In the genomic region with DNA sequence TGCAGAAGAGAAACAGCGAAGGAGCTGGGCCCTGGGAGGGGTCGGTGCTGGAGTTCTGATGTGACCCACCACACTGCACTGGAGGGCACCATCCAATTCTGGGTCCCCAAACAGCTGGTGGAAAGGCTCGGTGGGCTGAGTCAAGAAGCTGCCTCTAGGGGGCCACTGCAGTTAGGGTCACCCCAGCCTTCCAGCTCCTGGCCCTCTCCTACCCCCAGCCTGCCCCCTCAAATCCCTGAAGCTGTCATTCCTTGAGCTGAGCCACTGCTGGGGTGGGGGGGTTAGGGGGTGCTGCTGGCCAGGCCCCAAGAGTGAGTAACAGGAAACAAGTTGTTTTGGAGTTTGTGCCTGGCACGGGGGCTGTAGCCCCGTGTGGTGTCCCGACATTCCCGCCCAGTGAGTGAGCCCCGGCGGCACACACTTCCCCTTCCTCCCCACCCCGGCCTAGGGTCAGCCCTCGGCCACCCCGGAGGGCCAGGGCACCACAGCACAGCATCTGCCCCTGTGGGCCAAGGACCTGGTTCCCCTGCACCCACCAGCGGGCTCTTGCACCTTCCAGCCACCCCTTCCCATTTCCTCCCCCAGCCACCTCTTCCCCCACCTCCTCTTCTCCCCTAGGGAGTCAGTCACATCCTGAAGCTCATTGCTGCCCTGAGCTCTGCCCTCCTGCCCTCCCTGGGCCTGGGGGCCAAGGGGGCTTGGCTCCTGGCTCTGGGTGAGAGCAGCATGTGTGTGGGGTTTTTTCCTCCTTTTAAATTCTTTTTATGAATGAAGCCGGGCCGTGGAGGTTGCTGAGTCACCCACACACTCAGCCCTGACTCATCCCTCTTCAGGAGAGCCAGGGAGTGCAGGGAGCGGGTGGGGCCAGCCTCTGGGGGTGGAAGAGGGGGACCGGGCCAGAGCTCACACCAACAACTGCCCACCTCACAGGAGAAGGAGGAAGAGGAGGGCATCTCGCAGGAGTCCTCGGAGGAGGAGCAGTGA, we compare ENCODE assay signal across 1 cellular context.
A peak's percentile ranks its signal among the peaks of the same experiment; 100 is the strongest.
TF ChIP-seq lines count a peak whose summit lies in the region.

No MANE protein-coding gene starts in this region.

TF ChIP-seq in K562, 482 proteins besides CTCF, POLR2A, EP300 and RAD21 (continued from another document and continues in another):
- TF ChIP-seq, protein P1, sequence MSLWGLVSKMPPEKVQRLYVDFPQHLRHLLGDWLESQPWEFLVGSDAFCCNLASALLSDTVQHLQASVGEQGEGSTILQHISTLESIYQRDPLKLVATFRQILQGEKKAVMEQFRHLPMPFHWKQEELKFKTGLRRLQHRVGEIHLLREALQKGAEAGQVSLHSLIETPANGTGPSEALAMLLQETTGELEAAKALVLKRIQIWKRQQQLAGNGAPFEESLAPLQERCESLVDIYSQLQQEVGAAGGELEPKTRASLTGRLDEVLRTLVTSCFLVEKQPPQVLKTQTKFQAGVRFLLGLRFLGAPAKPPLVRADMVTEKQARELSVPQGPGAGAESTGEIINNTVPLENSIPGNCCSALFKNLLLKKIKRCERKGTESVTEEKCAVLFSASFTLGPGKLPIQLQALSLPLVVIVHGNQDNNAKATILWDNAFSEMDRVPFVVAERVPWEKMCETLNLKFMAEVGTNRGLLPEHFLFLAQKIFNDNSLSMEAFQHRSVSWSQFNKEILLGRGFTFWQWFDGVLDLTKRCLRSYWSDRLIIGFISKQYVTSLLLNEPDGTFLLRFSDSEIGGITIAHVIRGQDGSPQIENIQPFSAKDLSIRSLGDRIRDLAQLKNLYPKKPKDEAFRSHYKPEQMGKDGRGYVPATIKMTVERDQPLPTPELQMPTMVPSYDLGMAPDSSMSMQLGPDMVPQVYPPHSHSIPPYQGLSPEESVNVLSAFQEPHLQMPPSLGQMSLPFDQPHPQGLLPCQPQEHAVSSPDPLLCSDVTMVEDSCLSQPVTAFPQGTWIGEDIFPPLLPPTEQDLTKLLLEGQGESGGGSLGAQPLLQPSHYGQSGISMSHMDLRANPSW (CRISPR knock-in tag; IDR thresholded peaks at IDR 0.05), result peak; percentile 71; the same call in 1 of the 2 replicates
- no peak for TF ChIP-seq ZNF764 (CRISPR knock-in tag; IDR thresholded peaks at IDR 0.05; ENCODE audit: low read depth)
- TF ChIP-seq, protein P2, sequence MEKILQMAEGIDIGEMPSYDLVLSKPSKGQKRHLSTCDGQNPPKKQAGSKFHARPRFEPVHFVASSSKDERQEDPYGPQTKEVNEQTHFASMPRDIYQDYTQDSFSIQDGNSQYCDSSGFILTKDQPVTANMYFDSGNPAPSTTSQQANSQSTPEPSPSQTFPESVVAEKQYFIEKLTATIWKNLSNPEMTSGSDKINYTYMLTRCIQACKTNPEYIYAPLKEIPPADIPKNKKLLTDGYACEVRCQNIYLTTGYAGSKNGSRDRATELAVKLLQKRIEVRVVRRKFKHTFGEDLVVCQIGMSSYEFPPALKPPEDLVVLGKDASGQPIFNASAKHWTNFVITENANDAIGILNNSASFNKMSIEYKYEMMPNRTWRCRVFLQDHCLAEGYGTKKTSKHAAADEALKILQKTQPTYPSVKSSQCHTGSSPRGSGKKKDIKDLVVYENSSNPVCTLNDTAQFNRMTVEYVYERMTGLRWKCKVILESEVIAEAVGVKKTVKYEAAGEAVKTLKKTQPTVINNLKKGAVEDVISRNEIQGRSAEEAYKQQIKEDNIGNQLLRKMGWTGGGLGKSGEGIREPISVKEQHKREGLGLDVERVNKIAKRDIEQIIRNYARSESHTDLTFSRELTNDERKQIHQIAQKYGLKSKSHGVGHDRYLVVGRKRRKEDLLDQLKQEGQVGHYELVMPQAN (IDR thresholded peaks at IDR 0.05; ENCODE audit: borderline replicate concordance), result peak; percentile 77; the same call in 1 of the 2 replicates
- TF ChIP-seq EWSR1 (IDR thresholded peaks at IDR 0.05; ENCODE audit: borderline replicate concordance, low read depth, partially characterized antibody), result no peak
- TF ChIP-seq HNRNPUL1 (IDR thresholded peaks at IDR 0.05; ENCODE audit: low read length), result no peak
- no peak for TF ChIP-seq ESRRB (CRISPR knock-in tag; IDR thresholded peaks at IDR 0.05; ENCODE audit: borderline replicate concordance)
- TF ChIP-seq, protein P3, sequence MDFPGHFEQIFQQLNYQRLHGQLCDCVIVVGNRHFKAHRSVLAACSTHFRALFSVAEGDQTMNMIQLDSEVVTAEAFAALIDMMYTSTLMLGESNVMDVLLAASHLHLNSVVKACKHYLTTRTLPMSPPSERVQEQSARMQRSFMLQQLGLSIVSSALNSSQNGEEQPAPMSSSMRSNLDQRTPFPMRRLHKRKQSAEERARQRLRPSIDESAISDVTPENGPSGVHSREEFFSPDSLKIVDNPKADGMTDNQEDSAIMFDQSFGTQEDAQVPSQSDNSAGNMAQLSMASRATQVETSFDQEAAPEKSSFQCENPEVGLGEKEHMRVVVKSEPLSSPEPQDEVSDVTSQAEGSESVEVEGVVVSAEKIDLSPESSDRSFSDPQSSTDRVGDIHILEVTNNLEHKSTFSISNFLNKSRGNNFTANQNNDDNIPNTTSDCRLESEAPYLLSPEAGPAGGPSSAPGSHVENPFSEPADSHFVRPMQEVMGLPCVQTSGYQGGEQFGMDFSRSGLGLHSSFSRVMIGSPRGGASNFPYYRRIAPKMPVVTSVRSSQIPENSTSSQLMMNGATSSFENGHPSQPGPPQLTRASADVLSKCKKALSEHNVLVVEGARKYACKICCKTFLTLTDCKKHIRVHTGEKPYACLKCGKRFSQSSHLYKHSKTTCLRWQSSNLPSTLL (IDR thresholded peaks at IDR 0.05), result no peak
- TF ChIP-seq, protein P4, sequence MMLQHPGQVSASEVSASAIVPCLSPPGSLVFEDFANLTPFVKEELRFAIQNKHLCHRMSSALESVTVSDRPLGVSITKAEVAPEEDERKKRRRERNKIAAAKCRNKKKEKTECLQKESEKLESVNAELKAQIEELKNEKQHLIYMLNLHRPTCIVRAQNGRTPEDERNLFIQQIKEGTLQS (IDR thresholded peaks at IDR 0.05), result peak; percentile 97
- TF ChIP-seq, protein P4 (CRISPR knock-in tag; conservative IDR thresholded peaks at IDR 0.05), result peak; percentile 73; the same call in 1 of the 2 replicates
- TF ChIP-seq HDAC8 (tag; IDR thresholded peaks at IDR 0.05), result no peak
- TF ChIP-seq SRSF7 (optimal IDR thresholded peaks at IDR 0.05; ENCODE audit: low read depth, low read length), result no peak
- no peak for TF ChIP-seq ZNF274 (IDR thresholded peaks at IDR 0.05; ENCODE audit: borderline replicate concordance, low read depth, low read length)
- TF ChIP-seq HMG20B (CRISPR knock-in tag; IDR thresholded peaks at IDR 0.05), result no peak
- TF ChIP-seq, protein P5, sequence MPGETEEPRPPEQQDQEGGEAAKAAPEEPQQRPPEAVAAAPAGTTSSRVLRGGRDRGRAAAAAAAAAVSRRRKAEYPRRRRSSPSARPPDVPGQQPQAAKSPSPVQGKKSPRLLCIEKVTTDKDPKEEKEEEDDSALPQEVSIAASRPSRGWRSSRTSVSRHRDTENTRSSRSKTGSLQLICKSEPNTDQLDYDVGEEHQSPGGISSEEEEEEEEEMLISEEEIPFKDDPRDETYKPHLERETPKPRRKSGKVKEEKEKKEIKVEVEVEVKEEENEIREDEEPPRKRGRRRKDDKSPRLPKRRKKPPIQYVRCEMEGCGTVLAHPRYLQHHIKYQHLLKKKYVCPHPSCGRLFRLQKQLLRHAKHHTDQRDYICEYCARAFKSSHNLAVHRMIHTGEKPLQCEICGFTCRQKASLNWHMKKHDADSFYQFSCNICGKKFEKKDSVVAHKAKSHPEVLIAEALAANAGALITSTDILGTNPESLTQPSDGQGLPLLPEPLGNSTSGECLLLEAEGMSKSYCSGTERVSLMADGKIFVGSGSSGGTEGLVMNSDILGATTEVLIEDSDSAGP (CRISPR knock-in tag; IDR thresholded peaks at IDR 0.05), result no peak
- no peak for TF ChIP-seq HDAC6 (IDR thresholded peaks at IDR 0.05; ENCODE audit: low read depth, low read length)
- TF ChIP-seq KLF13 (tag; IDR thresholded peaks at IDR 0.05; ENCODE audit: borderline replicate concordance, low read depth), result 0 out of 2 replicates have a peak, but pooled peaks have one; percentile 32
- TF ChIP-seq MAFG (tag; conservative IDR thresholded peaks at IDR 0.05), result peak; percentile 98
- 0 out of 2 replicates have a peak, but pooled peaks have one; percentile 83 for TF ChIP-seq ELF4 (CRISPR knock-in tag; IDR thresholded peaks at IDR 0.05)
- TF ChIP-seq, protein P6, sequence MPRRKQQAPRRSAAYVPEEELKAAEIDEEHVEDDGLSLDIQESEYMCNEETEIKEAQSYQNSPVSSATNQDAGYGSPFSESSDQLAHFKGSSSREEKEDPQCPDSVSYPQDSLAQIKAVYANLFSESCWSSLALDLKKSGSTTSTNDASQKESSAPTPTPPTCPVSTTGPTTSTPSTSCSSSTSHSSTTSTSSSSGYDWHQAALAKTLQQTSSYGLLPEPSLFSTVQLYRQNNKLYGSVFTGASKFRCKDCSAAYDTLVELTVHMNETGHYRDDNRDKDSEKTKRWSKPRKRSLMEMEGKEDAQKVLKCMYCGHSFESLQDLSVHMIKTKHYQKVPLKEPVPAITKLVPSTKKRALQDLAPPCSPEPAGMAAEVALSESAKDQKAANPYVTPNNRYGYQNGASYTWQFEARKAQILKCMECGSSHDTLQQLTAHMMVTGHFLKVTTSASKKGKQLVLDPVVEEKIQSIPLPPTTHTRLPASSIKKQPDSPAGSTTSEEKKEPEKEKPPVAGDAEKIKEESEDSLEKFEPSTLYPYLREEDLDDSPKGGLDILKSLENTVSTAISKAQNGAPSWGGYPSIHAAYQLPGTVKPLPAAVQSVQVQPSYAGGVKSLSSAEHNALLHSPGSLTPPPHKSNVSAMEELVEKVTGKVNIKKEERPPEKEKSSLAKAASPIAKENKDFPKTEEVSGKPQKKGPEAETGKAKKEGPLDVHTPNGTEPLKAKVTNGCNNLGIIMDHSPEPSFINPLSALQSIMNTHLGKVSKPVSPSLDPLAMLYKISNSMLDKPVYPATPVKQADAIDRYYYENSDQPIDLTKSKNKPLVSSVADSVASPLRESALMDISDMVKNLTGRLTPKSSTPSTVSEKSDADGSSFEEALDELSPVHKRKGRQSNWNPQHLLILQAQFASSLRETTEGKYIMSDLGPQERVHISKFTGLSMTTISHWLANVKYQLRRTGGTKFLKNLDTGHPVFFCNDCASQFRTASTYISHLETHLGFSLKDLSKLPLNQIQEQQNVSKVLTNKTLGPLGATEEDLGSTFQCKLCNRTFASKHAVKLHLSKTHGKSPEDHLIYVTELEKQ (CRISPR knock-in tag; IDR thresholded peaks at IDR 0.05), result no peak
- TF ChIP-seq ZNF778 (CRISPR knock-in tag; IDR thresholded peaks at IDR 0.05), result no peak
- TF ChIP-seq TCF7 (IDR thresholded peaks at IDR 0.05; ENCODE audit: borderline replicate concordance), result no peak
- TF ChIP-seq SAFB (IDR thresholded peaks at IDR 0.05; ENCODE audit: borderline replicate concordance, low read depth, low read length), result 0 out of 2 replicates have a peak, but pooled peaks have one; percentile 18
- TF ChIP-seq FOXK2 (conservative IDR thresholded peaks at IDR 0.05 in 1 of 2, IDR thresholded peaks at IDR 0.05 in 1 of 2; ENCODE audit: low read depth in 2 of 2), result 0 out of 4 replicates have a peak, but pooled peaks of 1 of the 2 experiments have one; percentile 34
- no peak for TF ChIP-seq ZZZ3 (IDR thresholded peaks at IDR 0.05)
- TF ChIP-seq, protein P7, sequence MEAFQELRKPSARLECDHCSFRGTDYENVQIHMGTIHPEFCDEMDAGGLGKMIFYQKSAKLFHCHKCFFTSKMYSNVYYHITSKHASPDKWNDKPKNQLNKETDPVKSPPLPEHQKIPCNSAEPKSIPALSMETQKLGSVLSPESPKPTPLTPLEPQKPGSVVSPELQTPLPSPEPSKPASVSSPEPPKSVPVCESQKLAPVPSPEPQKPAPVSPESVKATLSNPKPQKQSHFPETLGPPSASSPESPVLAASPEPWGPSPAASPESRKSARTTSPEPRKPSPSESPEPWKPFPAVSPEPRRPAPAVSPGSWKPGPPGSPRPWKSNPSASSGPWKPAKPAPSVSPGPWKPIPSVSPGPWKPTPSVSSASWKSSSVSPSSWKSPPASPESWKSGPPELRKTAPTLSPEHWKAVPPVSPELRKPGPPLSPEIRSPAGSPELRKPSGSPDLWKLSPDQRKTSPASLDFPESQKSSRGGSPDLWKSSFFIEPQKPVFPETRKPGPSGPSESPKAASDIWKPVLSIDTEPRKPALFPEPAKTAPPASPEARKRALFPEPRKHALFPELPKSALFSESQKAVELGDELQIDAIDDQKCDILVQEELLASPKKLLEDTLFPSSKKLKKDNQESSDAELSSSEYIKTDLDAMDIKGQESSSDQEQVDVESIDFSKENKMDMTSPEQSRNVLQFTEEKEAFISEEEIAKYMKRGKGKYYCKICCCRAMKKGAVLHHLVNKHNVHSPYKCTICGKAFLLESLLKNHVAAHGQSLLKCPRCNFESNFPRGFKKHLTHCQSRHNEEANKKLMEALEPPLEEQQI (IDR thresholded peaks at IDR 0.05), result no peak
- TF ChIP-seq TRIM24 (IDR thresholded peaks at IDR 0.05), result no peak
- TF ChIP-seq HNRNPL (IDR thresholded peaks at IDR 0.05; ENCODE audit: low read depth, low read length), result peak; percentile 84; the same call in 1 of the 2 replicates
- TF ChIP-seq, protein P8, sequence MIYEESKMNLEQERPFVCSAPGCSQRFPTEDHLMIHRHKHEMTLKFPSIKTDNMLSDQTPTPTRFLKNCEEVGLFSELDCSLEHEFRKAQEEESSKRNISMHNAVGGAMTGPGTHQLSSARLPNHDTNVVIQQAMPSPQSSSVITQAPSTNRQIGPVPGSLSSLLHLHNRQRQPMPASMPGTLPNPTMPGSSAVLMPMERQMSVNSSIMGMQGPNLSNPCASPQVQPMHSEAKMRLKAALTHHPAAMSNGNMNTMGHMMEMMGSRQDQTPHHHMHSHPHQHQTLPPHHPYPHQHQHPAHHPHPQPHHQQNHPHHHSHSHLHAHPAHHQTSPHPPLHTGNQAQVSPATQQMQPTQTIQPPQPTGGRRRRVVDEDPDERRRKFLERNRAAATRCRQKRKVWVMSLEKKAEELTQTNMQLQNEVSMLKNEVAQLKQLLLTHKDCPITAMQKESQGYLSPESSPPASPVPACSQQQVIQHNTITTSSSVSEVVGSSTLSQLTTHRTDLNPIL (CRISPR knock-in tag; IDR thresholded peaks at IDR 0.05), result no peak
- no peak for TF ChIP-seq HOXB6 (CRISPR knock-in tag; IDR thresholded peaks at IDR 0.05; ENCODE audit: borderline replicate concordance)
- TF ChIP-seq, protein P9, sequence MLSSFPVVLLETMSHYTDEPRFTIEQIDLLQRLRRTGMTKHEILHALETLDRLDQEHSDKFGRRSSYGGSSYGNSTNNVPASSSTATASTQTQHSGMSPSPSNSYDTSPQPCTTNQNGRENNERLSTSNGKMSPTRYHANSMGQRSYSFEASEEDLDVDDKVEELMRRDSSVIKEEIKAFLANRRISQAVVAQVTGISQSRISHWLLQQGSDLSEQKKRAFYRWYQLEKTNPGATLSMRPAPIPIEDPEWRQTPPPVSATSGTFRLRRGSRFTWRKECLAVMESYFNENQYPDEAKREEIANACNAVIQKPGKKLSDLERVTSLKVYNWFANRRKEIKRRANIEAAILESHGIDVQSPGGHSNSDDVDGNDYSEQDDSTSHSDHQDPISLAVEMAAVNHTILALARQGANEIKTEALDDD (IDR thresholded peaks at IDR 0.05), result no peak
